Comparison of ENCODE assay signal across 1 cellular context in the genomic region with DNA sequence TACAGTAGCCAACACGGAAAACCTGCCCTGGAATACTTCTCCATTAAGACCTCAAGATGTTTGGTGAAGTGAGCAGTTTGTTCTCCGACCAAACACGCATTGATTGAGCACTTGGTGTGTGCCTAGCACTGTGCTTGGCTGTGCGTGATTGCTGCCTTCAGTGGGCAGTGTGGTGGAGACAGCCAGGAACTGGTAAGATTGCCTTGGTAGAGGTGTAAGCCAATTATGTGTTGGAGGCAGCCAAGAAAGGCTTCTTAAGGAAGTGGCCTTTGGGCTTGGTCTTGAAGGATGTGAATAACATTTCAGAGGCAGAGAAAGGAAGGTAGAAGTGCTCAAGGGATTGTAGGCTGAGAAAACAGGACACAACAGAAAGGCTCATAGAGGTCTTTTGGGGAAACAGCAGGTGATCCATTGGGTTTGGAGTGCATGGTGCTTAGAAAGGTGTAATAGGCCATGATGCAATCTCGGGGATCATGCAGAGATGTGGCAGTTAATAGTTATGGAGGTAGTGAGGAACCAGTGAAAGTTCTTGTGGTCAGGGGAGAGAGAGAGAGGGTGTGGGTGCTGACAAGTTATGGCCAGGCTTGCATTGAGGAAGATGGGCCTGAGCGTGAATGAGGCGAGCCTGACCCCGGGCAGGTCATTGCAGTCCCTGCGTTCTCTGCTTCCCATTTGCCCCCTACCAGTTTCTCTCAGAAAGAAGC.
TF ChIP-seq lines count a peak whose summit lies in the region.

No MANE protein-coding gene starts in this region.

TF ChIP-seq in K562, 482 proteins besides CTCF, POLR2A, EP300 and RAD21 (continued from another document and continues in another):
- TF ChIP-seq, protein P1, sequence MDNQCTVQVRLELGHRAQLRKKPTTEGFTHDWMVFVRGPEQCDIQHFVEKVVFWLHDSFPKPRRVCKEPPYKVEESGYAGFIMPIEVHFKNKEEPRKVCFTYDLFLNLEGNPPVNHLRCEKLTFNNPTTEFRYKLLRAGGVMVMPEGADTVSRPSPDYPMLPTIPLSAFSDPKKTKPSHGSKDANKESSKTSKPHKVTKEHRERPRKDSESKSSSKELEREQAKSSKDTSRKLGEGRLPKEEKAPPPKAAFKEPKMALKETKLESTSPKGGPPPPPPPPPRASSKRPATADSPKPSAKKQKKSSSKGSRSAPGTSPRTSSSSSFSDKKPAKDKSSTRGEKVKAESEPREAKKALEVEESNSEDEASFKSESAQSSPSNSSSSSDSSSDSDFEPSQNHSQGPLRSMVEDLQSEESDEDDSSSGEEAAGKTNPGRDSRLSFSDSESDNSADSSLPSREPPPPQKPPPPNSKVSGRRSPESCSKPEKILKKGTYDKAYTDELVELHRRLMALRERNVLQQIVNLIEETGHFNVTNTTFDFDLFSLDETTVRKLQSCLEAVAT (IDR thresholded peaks at IDR 0.05): peak in 1 of 2 experiments; percentile 86; a peak in 2 of 4 replicates
- no peak for TF ChIP-seq HSF4 (CRISPR knock-in tag; IDR thresholded peaks at IDR 0.05; ENCODE audit: borderline replicate concordance)
- no peak for TF ChIP-seq ZC3H8 (IDR thresholded peaks at IDR 0.05)
- TF ChIP-seq, protein P2, sequence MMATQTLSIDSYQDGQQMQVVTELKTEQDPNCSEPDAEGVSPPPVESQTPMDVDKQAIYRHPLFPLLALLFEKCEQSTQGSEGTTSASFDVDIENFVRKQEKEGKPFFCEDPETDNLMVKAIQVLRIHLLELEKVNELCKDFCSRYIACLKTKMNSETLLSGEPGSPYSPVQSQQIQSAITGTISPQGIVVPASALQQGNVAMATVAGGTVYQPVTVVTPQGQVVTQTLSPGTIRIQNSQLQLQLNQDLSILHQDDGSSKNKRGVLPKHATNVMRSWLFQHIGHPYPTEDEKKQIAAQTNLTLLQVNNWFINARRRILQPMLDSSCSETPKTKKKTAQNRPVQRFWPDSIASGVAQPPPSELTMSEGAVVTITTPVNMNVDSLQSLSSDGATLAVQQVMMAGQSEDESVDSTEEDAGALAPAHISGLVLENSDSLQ (IDR thresholded peaks at IDR 0.05): 0 out of 2 replicates have a peak, but pooled peaks have one; percentile 18
- TF ChIP-seq ZEB2 (IDR thresholded peaks at IDR 0.05): peak; percentile 72
- no peak for TF ChIP-seq TBL1XR1 (IDR thresholded peaks at IDR 0.05; ENCODE audit: low read length in 2 of 2)
- TF ChIP-seq SRF (CRISPR knock-in tag; IDR thresholded peaks at IDR 0.05): no peak
- peak; percentile 32; the same call in 1 of the 2 replicates for TF ChIP-seq ARID1B (IDR thresholded peaks at IDR 0.05)
- no peak for TF ChIP-seq ZBED1 (IDR thresholded peaks at IDR 0.05)
- TF ChIP-seq SOX6 (IDR thresholded peaks at IDR 0.05): 0 out of 2 replicates have a peak, but pooled peaks have one; percentile 22
- TF ChIP-seq SMARCA4 (IDR thresholded peaks at IDR 0.05): 0 out of 2 replicates have a peak, but pooled peaks have one; percentile 24
- peak; percentile 84 for TF ChIP-seq CBFB (CRISPR knock-in tag; IDR thresholded peaks at IDR 0.05)
- no peak for TF ChIP-seq ZNF444 (CRISPR knock-in tag; IDR thresholded peaks at IDR 0.05)
- TF ChIP-seq GTF3C2 (IDR thresholded peaks at IDR 0.05; ENCODE audit: borderline replicate concordance, extremely low read depth, insufficient read length): no peak
- TF ChIP-seq CREBBP (IDR thresholded peaks at IDR 0.05; ENCODE audit: low read depth, low read length): no peak
- TF ChIP-seq ZNF282 (CRISPR knock-in tag; IDR thresholded peaks at IDR 0.05): no peak
- TF ChIP-seq RBM22 (IDR thresholded peaks at IDR 0.05; ENCODE audit: low read depth, low read length, poor library complexity, severe bottlenecking): no peak
- no peak for TF ChIP-seq GTF2E2 (tag; IDR thresholded peaks at IDR 0.05)
- no peak for TF ChIP-seq SMAD3 (CRISPR knock-in tag; conservative IDR thresholded peaks at IDR 0.05)
- TF ChIP-seq YBX1 (IDR thresholded peaks at IDR 0.05): no peak
- 0 out of 2 replicates have a peak, but pooled peaks have one; percentile 32 for TF ChIP-seq BCOR (IDR thresholded peaks at IDR 0.05)
- no peak for TF ChIP-seq JUNB (CRISPR knock-in tag; conservative IDR thresholded peaks at IDR 0.05)
- TF ChIP-seq CEBPB (tag; IDR thresholded peaks at IDR 0.05): peak; percentile 76
- TF ChIP-seq FOXK1 (CRISPR knock-in tag; IDR thresholded peaks at IDR 0.05; ENCODE audit: borderline replicate concordance): no peak
- no peak for TF ChIP-seq PBX2 (CRISPR knock-in tag; IDR thresholded peaks at IDR 0.05; ENCODE audit: low read depth)
- no peak; the same call in 1 of the 2 replicates for TF ChIP-seq PBX2 (tag; conservative IDR thresholded peaks at IDR 0.05; ENCODE audit: low read depth)
- TF ChIP-seq ZNF133 (CRISPR knock-in tag; IDR thresholded peaks at IDR 0.05): no peak
- peak; percentile 77; the same call in 1 of the 2 replicates for TF ChIP-seq NBN (IDR thresholded peaks at IDR 0.05; ENCODE audit: low read depth)
- TF ChIP-seq FOSL1 (tag; conservative IDR thresholded peaks at IDR 0.05): no peak
- no peak for TF ChIP-seq ZNF589 (CRISPR knock-in tag; IDR thresholded peaks at IDR 0.05; ENCODE audit: low read depth)
- no peak for TF ChIP-seq ZNF518B (CRISPR knock-in tag; IDR thresholded peaks at IDR 0.05)
- 0 out of 2 replicates have a peak, but pooled peaks have one; percentile 35 for TF ChIP-seq CC2D1A (IDR thresholded peaks at IDR 0.05)
- no peak for TF ChIP-seq ZBTB1 (CRISPR knock-in tag; IDR thresholded peaks at IDR 0.05; ENCODE audit: borderline replicate concordance, low read depth)
- TF ChIP-seq, protein P3, sequence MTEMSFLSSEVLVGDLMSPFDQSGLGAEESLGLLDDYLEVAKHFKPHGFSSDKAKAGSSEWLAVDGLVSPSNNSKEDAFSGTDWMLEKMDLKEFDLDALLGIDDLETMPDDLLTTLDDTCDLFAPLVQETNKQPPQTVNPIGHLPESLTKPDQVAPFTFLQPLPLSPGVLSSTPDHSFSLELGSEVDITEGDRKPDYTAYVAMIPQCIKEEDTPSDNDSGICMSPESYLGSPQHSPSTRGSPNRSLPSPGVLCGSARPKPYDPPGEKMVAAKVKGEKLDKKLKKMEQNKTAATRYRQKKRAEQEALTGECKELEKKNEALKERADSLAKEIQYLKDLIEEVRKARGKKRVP (CRISPR knock-in tag; IDR thresholded peaks at IDR 0.05): 0 out of 2 replicates have a peak, but pooled peaks have one; percentile 63
- no peak for TF ChIP-seq ZNF253 (CRISPR knock-in tag; conservative IDR thresholded peaks at IDR 0.05)
- 0 out of 2 replicates have a peak, but pooled peaks have one; percentile 31 for TF ChIP-seq CXXC5 (CRISPR knock-in tag; IDR thresholded peaks at IDR 0.05)
- TF ChIP-seq, protein P4, sequence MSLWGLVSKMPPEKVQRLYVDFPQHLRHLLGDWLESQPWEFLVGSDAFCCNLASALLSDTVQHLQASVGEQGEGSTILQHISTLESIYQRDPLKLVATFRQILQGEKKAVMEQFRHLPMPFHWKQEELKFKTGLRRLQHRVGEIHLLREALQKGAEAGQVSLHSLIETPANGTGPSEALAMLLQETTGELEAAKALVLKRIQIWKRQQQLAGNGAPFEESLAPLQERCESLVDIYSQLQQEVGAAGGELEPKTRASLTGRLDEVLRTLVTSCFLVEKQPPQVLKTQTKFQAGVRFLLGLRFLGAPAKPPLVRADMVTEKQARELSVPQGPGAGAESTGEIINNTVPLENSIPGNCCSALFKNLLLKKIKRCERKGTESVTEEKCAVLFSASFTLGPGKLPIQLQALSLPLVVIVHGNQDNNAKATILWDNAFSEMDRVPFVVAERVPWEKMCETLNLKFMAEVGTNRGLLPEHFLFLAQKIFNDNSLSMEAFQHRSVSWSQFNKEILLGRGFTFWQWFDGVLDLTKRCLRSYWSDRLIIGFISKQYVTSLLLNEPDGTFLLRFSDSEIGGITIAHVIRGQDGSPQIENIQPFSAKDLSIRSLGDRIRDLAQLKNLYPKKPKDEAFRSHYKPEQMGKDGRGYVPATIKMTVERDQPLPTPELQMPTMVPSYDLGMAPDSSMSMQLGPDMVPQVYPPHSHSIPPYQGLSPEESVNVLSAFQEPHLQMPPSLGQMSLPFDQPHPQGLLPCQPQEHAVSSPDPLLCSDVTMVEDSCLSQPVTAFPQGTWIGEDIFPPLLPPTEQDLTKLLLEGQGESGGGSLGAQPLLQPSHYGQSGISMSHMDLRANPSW (CRISPR knock-in tag; IDR thresholded peaks at IDR 0.05): no peak
- no peak for TF ChIP-seq HNRNPLL (IDR thresholded peaks at IDR 0.05; ENCODE audit: low read depth, low read length, poor library complexity, severe bottlenecking)
- peak; percentile 74; the same call in 1 of the 2 replicates for TF ChIP-seq ESRRA (IDR thresholded peaks at IDR 0.05; ENCODE audit: borderline replicate concordance, low read depth)
- TF ChIP-seq E2F3 (CRISPR knock-in tag; IDR thresholded peaks at IDR 0.05): no peak
- TF ChIP-seq SREBF2 (CRISPR knock-in tag; IDR thresholded peaks at IDR 0.05): no peak
- TF ChIP-seq ZNF551 (CRISPR knock-in tag; IDR thresholded peaks at IDR 0.05): no peak
- peak; percentile 81 for TF ChIP-seq MEIS2 (IDR thresholded peaks at IDR 0.05; ENCODE audit: partially characterized antibody)
- no peak for TF ChIP-seq ZNF316 (IDR thresholded peaks at IDR 0.05)
- no peak for TF ChIP-seq MAFF (IDR thresholded peaks at IDR 0.05; ENCODE audit: low read length)
- no peak for TF ChIP-seq CSDE1 (IDR thresholded peaks at IDR 0.05)
- peak in 1 of 2 experiments; percentile 19; a peak in 1 of 4 replicates for TF ChIP-seq MAZ (CRISPR knock-in tag; conservative IDR thresholded peaks at IDR 0.05 in 1 of 2, IDR thresholded peaks at IDR 0.05 in 1 of 2)
- TF ChIP-seq, protein P5, sequence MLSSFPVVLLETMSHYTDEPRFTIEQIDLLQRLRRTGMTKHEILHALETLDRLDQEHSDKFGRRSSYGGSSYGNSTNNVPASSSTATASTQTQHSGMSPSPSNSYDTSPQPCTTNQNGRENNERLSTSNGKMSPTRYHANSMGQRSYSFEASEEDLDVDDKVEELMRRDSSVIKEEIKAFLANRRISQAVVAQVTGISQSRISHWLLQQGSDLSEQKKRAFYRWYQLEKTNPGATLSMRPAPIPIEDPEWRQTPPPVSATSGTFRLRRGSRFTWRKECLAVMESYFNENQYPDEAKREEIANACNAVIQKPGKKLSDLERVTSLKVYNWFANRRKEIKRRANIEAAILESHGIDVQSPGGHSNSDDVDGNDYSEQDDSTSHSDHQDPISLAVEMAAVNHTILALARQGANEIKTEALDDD (IDR thresholded peaks at IDR 0.05): peak; percentile 23
